8 cellular contexts compared by ENCODE assay signal in genomic region chr17:49494937-49495841, GRCh38. TPM values are rescaled to one million over a fixed set of nuclear protein-coding genes. Genes with fewer than 3 reads are reported as not detected.
DNase-seq lines count a peak whose midpoint lies in the region; ATAC-seq and TF ChIP-seq lines count a peak whose summit lies in the region.

A gene with protein sequence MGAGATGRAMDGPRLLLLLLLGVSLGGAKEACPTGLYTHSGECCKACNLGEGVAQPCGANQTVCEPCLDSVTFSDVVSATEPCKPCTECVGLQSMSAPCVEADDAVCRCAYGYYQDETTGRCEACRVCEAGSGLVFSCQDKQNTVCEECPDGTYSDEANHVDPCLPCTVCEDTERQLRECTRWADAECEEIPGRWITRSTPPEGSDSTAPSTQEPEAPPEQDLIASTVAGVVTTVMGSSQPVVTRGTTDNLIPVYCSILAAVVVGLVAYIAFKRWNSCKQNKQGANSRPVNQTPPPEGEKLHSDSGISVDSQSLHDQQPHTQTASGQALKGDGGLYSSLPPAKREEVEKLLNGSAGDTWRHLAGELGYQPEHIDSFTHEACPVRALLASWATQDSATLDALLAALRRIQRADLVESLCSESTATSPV (plus strand): TSS chr17:49495293. CDS start chr17:49495418, 125 bp downstream.

- TF ChIP-seq POLR2A in spleen (IDR thresholded peaks at IDR 0.05) = peak in 1 of 3 donors; percentile 20

- intact Hi-C loops in spleen (cut with DNase I; ENCODE audit: low total_unique reads) = loop anchor here (10.0 kb wide), 1 partner anchor 60 kb away; no protein-coding TSS in a partner anchor

- H3K27me3 ChIP-seq in spleen (replicated peaks in 1 of 7) = peaks cover 6 to 74% (median 55%) of the 10 kb centered on the region in 7 donors

- H3K27ac ChIP-seq in spleen = peak within 1 kb of the TSS in 6 of 8 donors; percentile 2 to 64 (median 48)

- no peaks in the 10 kb centered on the region for H3K9me3 ChIP-seq in spleen

- no peaks in the 10 kb centered on the region for H3K36me3 ChIP-seq in spleen

- no peak for ATAC-seq in GM19328 (IDR thresholded peaks at IDR 0.05; ENCODE audit: unreplicated experiment)

- peaks cover 24 to 47% (median 38%) of the 10 kb centered on the region in 6 donors for H3K4me1 ChIP-seq in spleen

- WGBS in spleen, 5 donors = 0 to 1% (median 1%) methylated on average over 17 to 81 of the region's 81 CpGs

- peak in 3 of 11 experiments; percentile 6 to 11 (median 10) for TF ChIP-seq CTCF in spleen (IDR thresholded peaks at IDR 0.05 in 8 of 11, conservative IDR thresholded peaks at IDR 0.05 in 3 of 11)

- in situ Hi-C loops in T47D (cut with HindIII; ENCODE audit: low pct_unique_long_range_greater_than_20kb, low sequenced_read_pairs) = no loop called here

- peak; percentile 60 for DNase-seq in DMS53 (lab: John Stamatoyannopoulos, UW)
- no peak for DNase-seq in DMS53 treated with DMSO at 0.1 percent for 48 hours (lab: John Stamatoyannopoulos, UW; ENCODE audit: unreplicated experiment)
- peak; percentile 22 for DNase-seq in LHCN-M2 (ENCODE audit: low read depth)
- peak in 4 of 5 experiments; percentile 32 to 50 (median 45) for DNase-seq in T-helper 2 cell
- peak; percentile 65 to 92 for DNase-seq in T47D (ENCODE audit: low read depth in 1 of 2, low spot score in 1 of 2)
- DNase-seq in iris pigment epithelial cell (ENCODE audit: low read depth) = peak; percentile 20
- DNase-seq in spleen = peak; percentile 87

- H3K4me3 ChIP-seq in spleen = peak within 1 kb of the TSS; percentile 52 to 81 (median 58)

RNA-seq across cellular contexts. Expression of the gene that starts here (rescaled TPM):
- total RNA-seq in LHCN-M2 (2014; rRNA removed) = 25.4 and 40.2 TPM in 2 replicates
- polyA plus RNA-seq in LHCN-M2 (2012) = 54.8 TPM
- 10 to 100 TPM in 6 of 7 donors, 1 to 10 TPM in 1; 6.6 to 36.8 (median 15.6) TPM for total RNA-seq in spleen
- 10 to 100 TPM in 1 of 3 donors, 1 to 10 TPM in 2; 4.1 to 12.2 (median 5.5) TPM for polyA plus RNA-seq in spleen
